Comparison of ENCODE assay signal across 1 cellular context in the genomic region with DNA sequence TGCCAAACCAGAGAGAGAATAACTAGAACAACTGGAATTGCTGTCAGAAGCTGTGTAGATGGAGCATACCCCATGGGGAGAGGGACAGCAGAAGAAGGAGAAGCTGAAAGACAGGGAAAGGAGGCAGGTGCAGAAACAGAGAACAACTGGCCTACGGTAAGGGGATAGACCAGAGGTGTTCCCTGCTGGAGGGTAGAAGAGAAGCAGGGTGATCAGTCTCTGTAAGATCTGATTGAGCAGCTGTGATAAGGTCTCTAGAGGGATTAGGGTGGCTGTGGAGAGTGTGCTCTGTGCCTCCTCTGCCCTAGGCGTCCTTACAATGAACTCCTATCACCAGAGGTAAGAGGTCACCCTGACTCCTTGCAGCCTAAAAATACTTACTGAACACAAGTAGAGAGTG.
TF ChIP-seq lines count a peak whose summit lies in the region.

No MANE protein-coding gene starts in this region.

TF ChIP-seq in HepG2, 621 proteins besides CTCF, POLR2A, EP300 and RAD21:
- no peak for TF ChIP-seq MEIS1 (CRISPR knock-in tag; IDR thresholded peaks at IDR 0.05; ENCODE audit: borderline replicate concordance)
- TF ChIP-seq TBL1XR1 (IDR thresholded peaks at IDR 0.05; ENCODE audit: borderline replicate concordance, low read length, partially characterized antibody) = no peak
- TF ChIP-seq ZNF253 (CRISPR knock-in tag; IDR thresholded peaks at IDR 0.05; ENCODE audit: borderline replicate concordance) = no peak
- no peak for TF ChIP-seq ZNF234 (CRISPR knock-in tag; conservative IDR thresholded peaks at IDR 0.05)
- TF ChIP-seq ZNF263 (CRISPR knock-in tag; IDR thresholded peaks at IDR 0.05) = no peak
- no peak for TF ChIP-seq PRMT3 (CRISPR knock-in tag; IDR thresholded peaks at IDR 0.05; ENCODE audit: borderline replicate concordance, low read depth)
- TF ChIP-seq TAF15 (IDR thresholded peaks at IDR 0.05; ENCODE audit: low read depth, low read length, poor library complexity, severe bottlenecking) = no peak
- no peak for TF ChIP-seq ZNF292 (CRISPR knock-in tag; IDR thresholded peaks at IDR 0.05; ENCODE audit: borderline replicate concordance, low read depth)
- no peak for TF ChIP-seq ZNF766 (CRISPR knock-in tag; IDR thresholded peaks at IDR 0.05; ENCODE audit: borderline replicate concordance)
- TF ChIP-seq, protein P1, sequence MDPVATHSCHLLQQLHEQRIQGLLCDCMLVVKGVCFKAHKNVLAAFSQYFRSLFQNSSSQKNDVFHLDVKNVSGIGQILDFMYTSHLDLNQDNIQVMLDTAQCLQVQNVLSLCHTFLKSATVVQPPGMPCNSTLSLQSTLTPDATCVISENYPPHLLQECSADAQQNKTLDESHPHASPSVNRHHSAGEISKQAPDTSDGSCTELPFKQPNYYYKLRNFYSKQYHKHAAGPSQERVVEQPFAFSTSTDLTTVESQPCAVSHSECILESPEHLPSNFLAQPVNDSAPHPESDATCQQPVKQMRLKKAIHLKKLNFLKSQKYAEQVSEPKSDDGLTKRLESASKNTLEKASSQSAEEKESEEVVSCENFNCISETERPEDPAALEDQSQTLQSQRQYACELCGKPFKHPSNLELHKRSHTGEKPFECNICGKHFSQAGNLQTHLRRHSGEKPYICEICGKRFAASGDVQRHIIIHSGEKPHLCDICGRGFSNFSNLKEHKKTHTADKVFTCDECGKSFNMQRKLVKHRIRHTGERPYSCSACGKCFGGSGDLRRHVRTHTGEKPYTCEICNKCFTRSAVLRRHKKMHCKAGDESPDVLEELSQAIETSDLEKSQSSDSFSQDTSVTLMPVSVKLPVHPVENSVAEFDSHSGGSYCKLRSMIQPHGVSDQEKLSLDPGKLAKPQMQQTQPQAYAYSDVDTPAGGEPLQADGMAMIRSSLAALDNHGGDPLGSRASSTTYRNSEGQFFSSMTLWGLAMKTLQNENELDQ (CRISPR knock-in tag; IDR thresholded peaks at IDR 0.05; ENCODE audit: borderline replicate concordance) = no peak
- TF ChIP-seq, protein P2, sequence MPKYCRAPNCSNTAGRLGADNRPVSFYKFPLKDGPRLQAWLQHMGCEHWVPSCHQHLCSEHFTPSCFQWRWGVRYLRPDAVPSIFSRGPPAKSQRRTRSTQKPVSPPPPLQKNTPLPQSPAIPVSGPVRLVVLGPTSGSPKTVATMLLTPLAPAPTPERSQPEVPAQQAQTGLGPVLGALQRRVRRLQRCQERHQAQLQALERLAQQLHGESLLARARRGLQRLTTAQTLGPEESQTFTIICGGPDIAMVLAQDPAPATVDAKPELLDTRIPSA (CRISPR knock-in tag; IDR thresholded peaks at IDR 0.05; ENCODE audit: borderline replicate concordance) = no peak
- no peak for TF ChIP-seq ZNF138 (CRISPR knock-in tag; IDR thresholded peaks at IDR 0.05; ENCODE audit: low read depth)
- TF ChIP-seq, protein P3, sequence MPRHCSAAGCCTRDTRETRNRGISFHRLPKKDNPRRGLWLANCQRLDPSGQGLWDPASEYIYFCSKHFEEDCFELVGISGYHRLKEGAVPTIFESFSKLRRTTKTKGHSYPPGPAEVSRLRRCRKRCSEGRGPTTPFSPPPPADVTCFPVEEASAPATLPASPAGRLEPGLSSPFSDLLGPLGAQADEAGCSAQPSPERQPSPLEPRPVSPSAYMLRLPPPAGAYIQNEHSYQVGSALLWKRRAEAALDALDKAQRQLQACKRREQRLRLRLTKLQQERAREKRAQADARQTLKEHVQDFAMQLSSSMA (CRISPR knock-in tag; IDR thresholded peaks at IDR 0.05) = no peak
- no peak for TF ChIP-seq PITX1 (CRISPR knock-in tag; IDR thresholded peaks at IDR 0.05)
- no peak for TF ChIP-seq SP1 (IDR thresholded peaks at IDR 0.05)
- TF ChIP-seq SP1 (CRISPR knock-in tag; IDR thresholded peaks at IDR 0.05) = no peak
